In genomic region chr1:160429702-160430535, GRCh38 we compare ENCODE assay signal across 9 cellular contexts. TPM values are rescaled to one million over a fixed set of nuclear protein-coding genes. Genes with fewer than 3 reads are reported as not detected.
DNase-seq lines count a peak whose midpoint lies in the region; ATAC-seq and TF ChIP-seq lines count a peak whose summit lies in the region.
"Had no signal": no experiment of that assay in that cellular context is flagged by ENCODE, and none has a peak within 500 bp of the region (broad histone marks: within the 10 kb centered on the region; RNA-seq: fewer than 3 reads in every experiment).

No MANE protein-coding gene starts in this region.

- BruUV-seq in OCI-LY7 (replicated peaks; lab: Mats Ljungman, UMichigan), result no TSS peak

- no peaks in the 10 kb centered on the region for H3K27me3 ChIP-seq in trophoblast cell (ENCODE audit: insufficient read depth, low read length)

- POLR2A ChIA-PET in OCI-LY7 (lab: Charles Lee), result interaction anchor here (0.9 to 1.8 kb wide), 12 partner anchors 11 to 245 kb away, joined by 3 to 7 read pairs (median 4); no protein-coding TSS in a partner anchor

- H2AFZ ChIP-seq in OCI-LY7 (ENCODE audit: low read length) (peak overlapping the region; percentile 74), trophoblast cell (ENCODE audit: insufficient read depth, low read length, poor library complexity) (no peak overlapping the region)

- no peak overlapping the region for H3K18ac ChIP-seq in trophoblast cell (ENCODE audit: low read length)

- H2BK120ac ChIP-seq in trophoblast cell (ENCODE audit: insufficient read depth, low read length, poor library complexity), result no peak overlapping the region

- H4K91ac ChIP-seq in trophoblast cell (ENCODE audit: low read depth, low read length), result no peak overlapping the region

- peaks cover 2% of the 10 kb centered on the region for H3K4me1 Mint-ChIP-seq in progenitor cell of endocrine pancreas (ENCODE audit: low read depth)

- H4K8ac ChIP-seq in trophoblast cell (ENCODE audit: low read depth, low read length), result no peak overlapping the region

- DNase-seq in OCI-LY7 (ENCODE audit: low spot score), result peak; percentile 32
- DNase-seq in progenitor cell of endocrine pancreas (ENCODE audit: low spot score, unreplicated experiment), result no peak
- no peak for DNase-seq in cerebellum (ENCODE audit: low spot score)
- DNase-seq in trophoblast cell, result no peak
- DNase-seq in NCI-H1092 treated with DMSO at 0.1 percent for 48 hours (lab: John Stamatoyannopoulos, UW), result no peak
- DNase-seq in DMS79 treated with DMSO at 0.1 percent for 48 hours (lab: John Stamatoyannopoulos, UW), result no peak
- DNase-seq: activated gamma-delta T cell treated with Interleukin-2 at 50 U/mL for 16 hours had no signal

- H3K9me3 Mint-ChIP-seq in progenitor cell of endocrine pancreas (ENCODE audit: low read depth), result no peaks in the 10 kb centered on the region

- H3K27ac Mint-ChIP-seq in progenitor cell of endocrine pancreas, result peak overlapping the region; percentile 64

- no peaks in the 10 kb centered on the region for H3K9me2 ChIP-seq in OCI-LY7 (ENCODE audit: insufficient read depth, low read length)

- H3K4ac ChIP-seq in trophoblast cell (ENCODE audit: low read depth, low read length), result no peak overlapping the region

- H4K12ac ChIP-seq in trophoblast cell (ENCODE audit: low read depth, low read length), result no peak overlapping the region

- intact Hi-C loops in OCI-LY7 (cut with micrococcal nuclease; ENCODE audit: unreplicated experiment), result loop anchor here (1.0 to 10.0 kb wide), 5 partner anchors 58 to 405 kb away; no protein-coding TSS in a partner anchor

- WGBS in trophoblast cell (ENCODE audit: extremely low coverage, insufficient coverage, insufficient read length), result no CpG with 5 or more reads among the region's 2 CpGs

- H3K4me3 ChIP-seq in OCI-LY7 (ENCODE audit: low read depth, low read length, poor library complexity, severe bottlenecking) (no peak overlapping the region), trophoblast cell (ENCODE audit: low read depth, low read length) (no peak overlapping the region)

- no peak overlapping the region for H3K4me3 Mint-ChIP-seq in progenitor cell of endocrine pancreas (ENCODE audit: low read depth)

- no peak overlapping the region for H3K9ac ChIP-seq in trophoblast cell (ENCODE audit: low read length)

- H3K4me1 ChIP-seq in OCI-LY7 (ENCODE audit: insufficient read depth, low read length, poor library complexity, severe bottlenecking) (peaks cover 52% of the 10 kb centered on the region), trophoblast cell (ENCODE audit: control insufficient read depth in 1 of 2, insufficient read depth in 2 of 2, low read length in 2 of 2) (no peaks in the 10 kb centered on the region)

- no peak overlapping the region for H3K23ac ChIP-seq in trophoblast cell (ENCODE audit: low read length)

- ATAC-seq in GM18519 (IDR thresholded peaks at IDR 0.05; ENCODE audit: low FRiP score, unreplicated experiment), result peak; percentile 46
- peak; percentile 39 for ATAC-seq in GM21737 (IDR thresholded peaks at IDR 0.05; ENCODE audit: unreplicated experiment)

- H2AK5ac ChIP-seq in trophoblast cell (ENCODE audit: low read length), result no peak overlapping the region

- H3K27me3 Mint-ChIP-seq in progenitor cell of endocrine pancreas, result no peaks in the 10 kb centered on the region

- no peak overlapping the region for H3K14ac ChIP-seq in trophoblast cell (ENCODE audit: low read length)

- CTCF ChIA-PET in OCI-LY7 (lab: Charles Lee; ENCODE audit: unreplicated experiment), result interaction anchor here (0.7 to 1.7 kb wide), 3 partner anchors 92 to 179 kb away, joined by 4 to 9 read pairs (median 4); no protein-coding TSS in a partner anchor

- H3K79me1 ChIP-seq in trophoblast cell (ENCODE audit: low read length), result no peaks in the 10 kb centered on the region

- no peak overlapping the region for H2BK12ac ChIP-seq in trophoblast cell (ENCODE audit: low read length)

- H3K9me3 ChIP-seq in OCI-LY7 (ENCODE audit: low read length) (peaks cover 24% of the 10 kb centered on the region; the same call in 1 of the 2 replicates), trophoblast cell (ENCODE audit: insufficient read depth, low read depth, low read length) (peaks cover 2% of the 10 kb centered on the region)

- H3K36me3 ChIP-seq in OCI-LY7 (ENCODE audit: insufficient read depth, low read length) (peaks cover 17% of the 10 kb centered on the region), trophoblast cell (ENCODE audit: control insufficient read depth in 1 of 2, insufficient read depth in 2 of 2, low read length in 2 of 2) (peaks cover 14 to 25% of the 10 kb centered on the region in 2 experiments)

- H4K20me1 ChIP-seq in OCI-LY7 (ENCODE audit: insufficient read depth, low read length), result no peaks in the 10 kb centered on the region

- no peak overlapping the region for H2BK5ac ChIP-seq in trophoblast cell (ENCODE audit: low read depth, low read length, poor library complexity)

- H3K79me2 ChIP-seq in OCI-LY7 (ENCODE audit: insufficient read depth, low read depth, low read length), result no peaks in the 10 kb centered on the region
- no peaks in the 10 kb centered on the region for H3K79me2 ChIP-seq in trophoblast cell (ENCODE audit: control insufficient read depth, insufficient read depth, low read length, poor library complexity)

- H3K27ac ChIP-seq in OCI-LY7 (ENCODE audit: low read depth, low read length, poor library complexity, severe bottlenecking) (peak overlapping the region; percentile 87), trophoblast cell (ENCODE audit: low read depth, low read length) (no peak overlapping the region)

- H3K4me2 ChIP-seq in OCI-LY7 (ENCODE audit: low read length) (peak overlapping the region; percentile 61), trophoblast cell (ENCODE audit: low read length) (no peak overlapping the region)

- TF ChIP-seq CTCF in OCI-LY7 (conservative IDR thresholded peaks at IDR 0.05; ENCODE audit: low read length), result no peak
- TF ChIP-seq CTCF in progenitor cell of endocrine pancreas (IDR thresholded peaks at IDR 0.05; ENCODE audit: unreplicated experiment), result no peak

- peaks cover 14% of the 10 kb centered on the region for H3K36me3 Mint-ChIP-seq in progenitor cell of endocrine pancreas (ENCODE audit: insufficient read depth)

RNA-seq across cellular contexts. Expression of gene VANGL2, which starts 29.6 kb away (rescaled TPM):
- 1.5 and 2.6 TPM in 2 replicates for total RNA-seq in OCI-LY7 (2014; rRNA removed; shearing (Covaris generic))
- total RNA-seq in OCI-LY7 (2022) (1.5 and 2.9 TPM in 2 replicates), progenitor cell of endocrine pancreas (75.6 and 80.4 TPM in 2 replicates), cerebellum (17.2 TPM)
- polyA plus RNA-seq in trophoblast cell (2013), result 22.6 and 23.1 TPM in 2 replicates
